Comparison of ENCODE assay signal across 8 cellular contexts in the genomic region with DNA sequence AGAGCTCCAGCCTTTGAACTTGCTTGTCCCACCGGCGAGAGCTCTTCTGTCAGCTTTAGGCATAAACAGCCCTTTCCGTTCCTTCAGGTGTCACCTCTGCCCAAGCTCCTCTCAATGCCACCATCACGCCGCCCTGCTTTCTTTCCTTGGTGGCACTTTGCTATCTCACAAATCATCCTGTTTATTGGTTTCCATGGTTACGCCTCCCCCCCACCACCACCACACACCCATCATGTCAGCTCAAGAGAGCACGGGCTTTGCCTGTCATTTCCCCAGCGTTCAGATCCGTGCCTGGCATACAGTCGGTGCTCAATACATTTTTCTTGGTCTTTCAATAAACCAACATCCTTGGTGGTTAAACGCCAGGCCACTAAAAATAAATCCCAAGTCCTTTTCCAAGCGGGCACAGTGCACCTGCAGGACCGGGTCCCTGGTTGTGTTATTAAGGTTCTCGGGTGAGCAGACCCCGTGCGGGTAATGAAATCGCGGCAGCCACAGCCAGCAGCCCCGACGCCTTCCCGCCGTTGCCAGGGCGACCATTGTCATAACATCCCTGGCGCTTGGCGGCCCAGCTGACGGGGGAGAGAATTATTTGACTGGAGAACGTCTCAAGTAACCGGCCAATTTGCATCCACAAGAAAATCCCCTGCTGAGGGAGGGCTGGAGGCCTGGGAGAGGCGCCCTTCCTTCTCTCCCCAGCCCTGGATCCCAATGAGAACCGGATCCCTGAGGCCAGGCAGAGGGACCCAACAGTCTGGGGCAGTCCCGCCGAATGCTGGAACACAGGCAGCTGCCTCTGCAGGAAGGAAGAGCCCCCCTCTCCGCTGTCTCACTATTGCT.
DNase-seq lines count a peak whose midpoint lies in the region; ATAC-seq and TF ChIP-seq lines count a peak whose summit lies in the region.

No MANE protein-coding gene starts in this region.

- H3K4me3 ChIP-seq in mesodermal cell (ENCODE audit: extremely low read depth, insufficient read depth, low read length, poor library complexity, severe bottlenecking) (no peak overlapping the region), esophagus squamous epithelium (no peak overlapping the region)

- H3K36me3 ChIP-seq in mesodermal cell (ENCODE audit: control insufficient read depth, insufficient read depth, low read length) (no peaks in the 10 kb centered on the region), esophagus squamous epithelium (no peaks in the 10 kb centered on the region)

- H3K9me3 ChIP-seq in mesodermal cell (ENCODE audit: control insufficient read depth, low read length) (no peaks in the 10 kb centered on the region), esophagus squamous epithelium (no peaks in the 10 kb centered on the region)

- peaks cover 0 to 32% (median 0%) of the 10 kb centered on the region in 4 donors for H3K27me3 ChIP-seq in esophagus squamous epithelium

- peak; percentile 87 for DNase-seq in NCI-H526 treated with DMSO at 0.1 percent for 48 hours (lab: John Stamatoyannopoulos, UW)
- DNase-seq in anterior cingulate cortex (lab: John Stamatoyannopoulos, UW): peak in 50 of 58 donors; percentile 5 to 73 (median 39)
- DNase-seq in esophagus squamous epithelium (lab: John Stamatoyannopoulos, UW): no peak

- intact Hi-C loops in esophagus squamous epithelium (cut with DNase I): loop anchor here (10.0 kb wide), 1 partner anchor 159 kb away; no protein-coding TSS in a partner anchor

- no peak for TF ChIP-seq CTCF in esophagus squamous epithelium (IDR thresholded peaks at IDR 0.05)

- H3K4me1 ChIP-seq in mesodermal cell (ENCODE audit: control insufficient read depth, insufficient read depth, low read length, poor library complexity, severe bottlenecking): no peaks in the 10 kb centered on the region
- H3K4me1 ChIP-seq in esophagus squamous epithelium: peaks cover 0 to 6% (median 0%) of the 10 kb centered on the region in 3 donors

- H3K27ac ChIP-seq in mesodermal cell (ENCODE audit: low read depth, low read length, severe bottlenecking) (peak overlapping the region; percentile 81), esophagus squamous epithelium (no peak overlapping the region)

- TF ChIP-seq POLR2A in esophagus squamous epithelium (IDR thresholded peaks at IDR 0.05): no peak

- ATAC-seq in HG02610 (IDR thresholded peaks at IDR 0.05; ENCODE audit: unreplicated experiment): peak; percentile 73
- ATAC-seq in HG02885 (IDR thresholded peaks at IDR 0.05; ENCODE audit: poor library complexity, unreplicated experiment): no peak
- ATAC-seq in HG03108 (IDR thresholded peaks at IDR 0.05; ENCODE audit: unreplicated experiment): no peak
- no peak for ATAC-seq in GM21367 (IDR thresholded peaks at IDR 0.05; ENCODE audit: unreplicated experiment)

- WGBS in mesodermal cell (ENCODE audit: insufficient coverage in 2 of 2), 2 experiments: 20 to 30% methylated on average over 23 of the region's 33 CpGs
- 36 to 52% methylated on average over 18 to 23 of the region's 33 CpGs for WGBS in esophagus squamous epithelium, 2 donors
